ENCODE assay signal across 8 cellular contexts in the genomic region with DNA sequence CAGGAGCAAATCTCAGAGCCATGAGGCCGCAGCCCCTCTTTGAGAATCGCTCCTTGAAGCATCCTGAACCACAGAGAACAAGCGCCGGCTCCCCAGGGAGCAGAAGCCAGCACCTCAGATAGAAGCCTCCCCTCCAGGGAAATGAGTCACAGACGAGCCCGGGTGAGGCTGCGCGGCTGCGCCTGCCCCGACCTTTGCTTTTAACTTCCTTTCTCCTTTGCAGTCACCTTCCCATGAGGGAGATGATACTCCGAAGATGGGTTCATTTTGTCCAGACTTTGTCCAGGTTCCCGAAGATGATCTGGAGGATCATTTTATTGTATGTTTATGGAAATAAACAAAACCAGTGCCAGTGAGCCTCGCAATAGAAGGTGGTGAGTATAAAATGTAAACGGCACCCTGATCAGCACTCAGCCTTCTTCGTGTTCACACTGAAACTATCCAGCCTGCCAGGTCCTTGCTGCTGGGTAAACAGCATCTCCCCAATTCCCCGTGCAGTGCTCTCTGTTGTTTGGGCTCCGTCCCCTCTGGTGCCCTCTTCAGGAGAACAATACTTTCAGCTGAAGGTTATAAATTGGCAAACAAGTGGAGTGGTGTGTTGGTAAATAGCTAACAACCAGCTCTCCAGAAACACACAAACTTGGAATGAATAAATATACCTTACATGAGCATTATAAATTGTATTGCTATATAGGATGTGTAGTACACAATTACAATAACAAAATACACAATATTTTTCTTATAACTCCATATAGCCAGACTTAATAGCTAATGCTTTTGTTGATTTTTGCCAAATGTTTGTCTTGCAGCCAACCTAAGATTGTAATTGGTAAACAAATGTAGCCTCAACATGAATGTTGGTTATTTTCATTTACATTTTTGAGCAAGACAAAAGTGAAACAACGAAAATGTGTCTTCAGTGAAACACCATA. TPM values are rescaled to one million over a fixed set of nuclear protein-coding genes. Genes with fewer than 3 reads are reported as not detected.
A peak's percentile ranks its signal among the peaks of the same experiment; 100 is the strongest.
DNase-seq lines count a peak whose midpoint lies in the region; ATAC-seq and TF ChIP-seq lines count a peak whose summit lies in the region.

No MANE protein-coding gene starts in this region.

- POLR2A ChIA-PET in activated CD4-positive, alpha-beta memory T cell treated with anti-CD3 and anti-CD28 coated beads, Interleukin-2, amount 10 ng/mL, durations not matched to agents 7 days and 5 days (lab: Charles Lee): interaction anchor here (0.6 to 0.7 kb wide), 2 partner anchors 22 to 45 kb away, joined by 3 read pairs; no protein-coding TSS in a partner anchor

- peaks cover 12% of the 10 kb centered on the region for H3K27me3 Mint-ChIP-seq in activated CD4-positive, alpha-beta memory T cell treated with anti-CD3 and anti-CD28 coated beads, Interleukin-2, amount 10 ng/mL, durations not matched to agents 7 days and 5 days
- H3K27me3 Mint-ChIP-seq in endothelial cell (ENCODE audit: unreplicated experiment): peaks cover 5% of the 10 kb centered on the region
- peaks cover 65% of the 10 kb centered on the region for H3K27me3 Mint-ChIP-seq in stimulated activated naive CD8-positive, alpha-beta T cell treated with anti-CD3 and anti-CD28 coated beads, Interleukin-15, amount 100 ng/mL, for 72 hours

- peak overlapping the region; percentile 87 for H3K27ac Mint-ChIP-seq in activated CD4-positive, alpha-beta memory T cell treated with anti-CD3 and anti-CD28 coated beads, Interleukin-2, amount 10 ng/mL, durations not matched to agents 7 days and 5 days
- H3K27ac Mint-ChIP-seq in endothelial cell (ENCODE audit: unreplicated experiment): no peak overlapping the region
- H3K27ac Mint-ChIP-seq in stimulated activated naive CD8-positive, alpha-beta T cell treated with anti-CD3 and anti-CD28 coated beads, Interleukin-15, amount 100 ng/mL, for 72 hours: no peak overlapping the region

- DNase-seq in COLO829 (ENCODE audit: low spot score): peak; percentile 73
- DNase-seq in NCI-H526 treated with DMSO at 0.1 percent for 48 hours (lab: John Stamatoyannopoulos, UW): peak; percentile 82
- peak; percentile 74 for DNase-seq in activated CD4-positive, alpha-beta memory T cell treated with anti-CD3 and anti-CD28 coated beads, Interleukin-2, amount 10 ng/mL, durations not matched to agents 7 days and 5 days
- DNase-seq in endothelial cell (ENCODE audit: low spot score): peak; percentile 50
- DNase-seq in mucosa of gallbladder (ENCODE audit: low spot score): peak; percentile 53
- peak; percentile 52 to 63 for DNase-seq in stimulated activated naive CD8-positive, alpha-beta T cell treated with anti-CD3 and anti-CD28 coated beads, Interleukin-15, amount 100 ng/mL, for 72 hours

- peak; percentile 39 for TF ChIP-seq CTCF in endothelial cell (IDR thresholded peaks at IDR 0.05; ENCODE audit: unreplicated experiment)

- CTCF ChIA-PET in activated CD4-positive, alpha-beta memory T cell treated with anti-CD3 and anti-CD28 coated beads, Interleukin-2, amount 10 ng/mL, durations not matched to agents 7 days and 5 days (lab: Charles Lee): interaction anchor here (0.6 to 2.2 kb wide), 26 partner anchors 8 to 304 kb away, joined by 3 to 27 read pairs (median 4); no protein-coding TSS in a partner anchor

- H3K36me3 Mint-ChIP-seq in activated CD4-positive, alpha-beta memory T cell treated with anti-CD3 and anti-CD28 coated beads, Interleukin-2, amount 10 ng/mL, durations not matched to agents 7 days and 5 days (ENCODE audit: low read depth): no peaks in the 10 kb centered on the region
- H3K36me3 Mint-ChIP-seq in endothelial cell (ENCODE audit: low read depth, unreplicated experiment): peaks cover 15% of the 10 kb centered on the region

- peak overlapping the region; percentile 81 for H3K4me3 Mint-ChIP-seq in activated CD4-positive, alpha-beta memory T cell treated with anti-CD3 and anti-CD28 coated beads, Interleukin-2, amount 10 ng/mL, durations not matched to agents 7 days and 5 days
- H3K4me3 Mint-ChIP-seq in endothelial cell (ENCODE audit: unreplicated experiment): peak overlapping the region; percentile 39
- peak overlapping the region; percentile 88 to 89 for H3K4me3 Mint-ChIP-seq in stimulated activated naive CD8-positive, alpha-beta T cell treated with anti-CD3 and anti-CD28 coated beads, Interleukin-15, amount 100 ng/mL, for 72 hours

- H3K4me1 Mint-ChIP-seq in activated CD4-positive, alpha-beta memory T cell treated with anti-CD3 and anti-CD28 coated beads, Interleukin-2, amount 10 ng/mL, durations not matched to agents 7 days and 5 days: peaks cover 41% of the 10 kb centered on the region
- peaks cover 13% of the 10 kb centered on the region for H3K4me1 Mint-ChIP-seq in endothelial cell (ENCODE audit: unreplicated experiment)
- H3K4me1 Mint-ChIP-seq in stimulated activated naive CD8-positive, alpha-beta T cell treated with anti-CD3 and anti-CD28 coated beads, Interleukin-15, amount 100 ng/mL, for 72 hours: peaks cover 48% of the 10 kb centered on the region

- no peaks in the 10 kb centered on the region for H3K9me3 Mint-ChIP-seq in activated CD4-positive, alpha-beta memory T cell treated with anti-CD3 and anti-CD28 coated beads, Interleukin-2, amount 10 ng/mL, durations not matched to agents 7 days and 5 days
- H3K9me3 Mint-ChIP-seq in endothelial cell (ENCODE audit: unreplicated experiment): no peaks in the 10 kb centered on the region
- H3K9me3 Mint-ChIP-seq in stimulated activated naive CD8-positive, alpha-beta T cell treated with anti-CD3 and anti-CD28 coated beads, Interleukin-15, amount 100 ng/mL, for 72 hours: no peaks in the 10 kb centered on the region

- ATAC-seq in GM19372 (IDR thresholded peaks at IDR 0.05; ENCODE audit: low read depth, unreplicated experiment): peak; percentile 72
- peak; percentile 62 for ATAC-seq in HG03457 (IDR thresholded peaks at IDR 0.05; ENCODE audit: unreplicated experiment)
- ATAC-seq in stimulated activated naive CD8-positive, alpha-beta T cell treated with anti-CD3 and anti-CD28 coated beads, Interleukin-15, amount 100 ng/mL, for 72 hours: peak; percentile 92

RNA-seq across cellular contexts. Expression of a gene that starts 41.4 kb away (rescaled TPM):
- total RNA-seq in activated CD4-positive, alpha-beta memory T cell treated with anti-CD3 and anti-CD28 coated beads, Interleukin-2, amount 10 ng/mL, durations not matched to agents 7 days and 5 days: 10 to 100 TPM; 20.2 to 20.5 TPM
- total RNA-seq in endothelial cell (ENCODE audit: unreplicated experiment) (29.5 TPM), mucosa of gallbladder (37.9 TPM)

Comparison
In these comparisons a context has a peak if more than half of its experiments do, and no peak if none do; other contexts are left out.
1. Peak in every context shown above with its lines: DNase-seq and ATAC-seq.